ENCODE assay signal across 14 cellular contexts in the genomic region with DNA sequence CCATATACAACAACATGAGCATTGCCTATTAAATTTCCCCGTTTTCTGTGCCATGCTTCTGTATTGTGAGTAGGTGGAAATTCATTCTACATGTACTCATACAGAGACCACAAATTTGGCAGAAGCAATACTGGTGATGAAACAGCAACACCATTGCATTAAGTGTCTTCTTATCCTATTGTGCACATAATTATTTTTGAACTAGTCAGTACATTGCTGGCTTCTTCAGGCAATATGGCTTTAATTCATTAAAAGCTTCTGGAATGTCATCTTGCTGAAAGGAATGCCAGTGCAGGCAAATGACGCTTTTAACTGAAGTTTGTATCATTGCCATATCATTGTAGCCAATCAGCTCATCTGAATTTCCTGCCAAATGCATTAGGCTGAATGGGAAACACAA.
A peak's percentile ranks its signal among the peaks of the same experiment; 100 is the strongest.
DNase-seq lines count a peak whose midpoint lies in the region; ATAC-seq and TF ChIP-seq lines count a peak whose summit lies in the region.
"Had no signal": no experiment of that assay in that cellular context is flagged by ENCODE, and none has a peak within 500 bp of the region (broad histone marks: within the 10 kb centered on the region; RNA-seq: fewer than 3 reads in every experiment).

No MANE protein-coding gene starts in this region.

- TF ChIP-seq POLR2A in breast epithelium (IDR thresholded peaks at IDR 0.05), result no peak

- H3K36me3 Mint-ChIP-seq in MCF 10A (ENCODE audit: insufficient read depth, unreplicated experiment), result no peaks in the 10 kb centered on the region

- no peaks in the 10 kb centered on the region for H3K9me2 ChIP-seq in Karpas-422 (replicated peaks; ENCODE audit: insufficient read depth, low read length)

- H3K4me3 ChIP-seq in breast epithelium, result no peak overlapping the region
- no peak overlapping the region for H3K4me3 ChIP-seq in adipocyte (ENCODE audit: low read length)
- no peak overlapping the region for H3K4me3 ChIP-seq in fibroblast of pulmonary artery (replicated peaks; ENCODE audit: low read depth, low read length)
- no peak overlapping the region for H3K4me3 ChIP-seq in psoas muscle
- H3K4me3 ChIP-seq in Karpas-422 (ENCODE audit: low read length), result no peak overlapping the region
- H3K4me3 ChIP-seq: A549, left ventricle myocardium inferior had no signal

- CTCF ChIA-PET in MCF 10A (lab: Yijun Ruan, JAX), result no interaction called here

- H3K4me1 Mint-ChIP-seq in MCF 10A (ENCODE audit: insufficient read depth, unreplicated experiment), result peaks cover 17% of the 10 kb centered on the region

- no peaks in the 10 kb centered on the region for H3K36me3 ChIP-seq in breast epithelium
- no peaks in the 10 kb centered on the region for H3K36me3 ChIP-seq in adipocyte (ENCODE audit: control insufficient read depth, insufficient read depth, low read length, severe bottlenecking)
- H3K36me3 ChIP-seq in psoas muscle (ENCODE audit: insufficient read depth in 1 of 2, low read depth in 1 of 2), result no peaks in the 10 kb centered on the region
- peaks cover 6% of the 10 kb centered on the region; the same call in 1 of the 2 replicates for H3K36me3 ChIP-seq in Karpas-422 (ENCODE audit: insufficient read depth, low read length)
- H3K36me3 ChIP-seq: left ventricle myocardium inferior had no signal

- H3K9me3 ChIP-seq in breast epithelium (no peaks in the 10 kb centered on the region), adipocyte (ENCODE audit: control insufficient read depth, low read length) (no peaks in the 10 kb centered on the region), psoas muscle (peaks cover under 1% of the 10 kb centered on the region), Karpas-422 (ENCODE audit: low read length) (no peaks in the 10 kb centered on the region)
- H3K9me3 ChIP-seq: A549, Caco-2 had no signal

- H3K9me3 Mint-ChIP-seq in MCF 10A (ENCODE audit: unreplicated experiment), result no peaks in the 10 kb centered on the region

- 58 to 66% (median 63%) methylated on average over 2 of the region's 2 CpGs for WGBS in psoas muscle, 3 donors

- H2AFZ ChIP-seq in Karpas-422 (ENCODE audit: low read length), result no peak overlapping the region

- no peaks in the 10 kb centered on the region for H3K27me3 Mint-ChIP-seq in MCF 10A (ENCODE audit: insufficient read depth, unreplicated experiment)
- H3K27me3 Mint-ChIP-seq: activated naive CD8-positive, alpha-beta T cell had no signal

- H3K27ac ChIP-seq in breast epithelium (no peak overlapping the region), psoas muscle (no peak overlapping the region), Karpas-422 (ENCODE audit: low read length) (no peak overlapping the region)
- H3K27ac ChIP-seq: A549, left ventricle myocardium inferior had no signal

- no peak for TF ChIP-seq CTCF in MCF 10A (IDR thresholded peaks at IDR 0.05; ENCODE audit: unreplicated experiment)
- TF ChIP-seq CTCF in breast epithelium (IDR thresholded peaks at IDR 0.05), result no peak
- TF ChIP-seq CTCF in fibroblast of pulmonary artery (IDR thresholded peaks at IDR 0.05; ENCODE audit: low read length, missing control alignments), result no peak
- TF ChIP-seq CTCF in psoas muscle (IDR thresholded peaks at IDR 0.05), result no peak

- H3K4me1 ChIP-seq in breast epithelium, result no peaks in the 10 kb centered on the region
- peaks cover 21% of the 10 kb centered on the region for H3K4me1 ChIP-seq in adipocyte (ENCODE audit: control insufficient read depth, insufficient read depth, low read length)
- H3K4me1 ChIP-seq in psoas muscle, result no peaks in the 10 kb centered on the region
- peaks cover 57% of the 10 kb centered on the region for H3K4me1 ChIP-seq in Karpas-422 (ENCODE audit: low read length)
- H3K4me1 ChIP-seq: Caco-2, left ventricle myocardium inferior had no signal

- POLR2A ChIA-PET in MCF 10A (lab: Yijun Ruan, JAX), result interaction anchor here (0.8 to 3.7 kb wide), 4 partner anchors 10 to 190 kb away, joined by 3 to 20 read pairs (median 4); a partner anchor contains a TSS

- H3K4me3 Mint-ChIP-seq in MCF 10A (ENCODE audit: unreplicated experiment), result no peak overlapping the region
- H3K4me3 Mint-ChIP-seq: activated naive CD8-positive, alpha-beta T cell had no signal

- H3K79me2 ChIP-seq in Karpas-422 (ENCODE audit: low read length), result peaks cover 98% of the 10 kb centered on the region

- no peak overlapping the region for H3K4me2 ChIP-seq in Karpas-422 (ENCODE audit: low read depth, low read length, poor library complexity, severe bottlenecking)
- H3K4me2 ChIP-seq: A549 had no signal

- intact Hi-C loops in MCF 10A (cut with micrococcal nuclease) (no loop called here), breast epithelium (cut with DNase I; ENCODE audit: low total_unique reads) (no loop called here), psoas muscle (cut with DNase I) (no loop called here)

- BruUV-seq in MCF 10A (replicated peaks; lab: Mats Ljungman, UMichigan), result no TSS peak

- DNase-seq in MCF 10A (ENCODE audit: unreplicated experiment) (peak; percentile 81), breast epithelium (ENCODE audit: low spot score in 2 of 2) (no peak), adipocyte (ENCODE audit: low read depth) (peak; percentile 89), fibroblast of pulmonary artery (ENCODE audit: low read depth) (peak; percentile 68), NCI-H1092 (lab: John Stamatoyannopoulos, UW) (no peak), psoas muscle (no peak), Karpas-422 (no peak), NCI-H1436 (lab: John Stamatoyannopoulos, UW) (no peak)
- DNase-seq: activated CD4-positive, alpha-beta T cell treated with anti-CD3 and anti-CD28 coated beads for 4 hours; activated T-cell treated with anti-CD3 and anti-CD28 coated beads for 4 hours; Caco-2; left ventricle myocardium inferior had no signal

- peaks cover 24% of the 10 kb centered on the region for H4K20me1 ChIP-seq in Karpas-422 (ENCODE audit: insufficient read depth, low read depth, low read length)

- H3K9ac ChIP-seq in adipocyte (ENCODE audit: low read length), result no peak overlapping the region
- no peak overlapping the region for H3K9ac ChIP-seq in Karpas-422 (ENCODE audit: low read length)

- ATAC-seq in psoas muscle, result no peak
- ATAC-seq: A549 had no signal

- H3K27me3 ChIP-seq in breast epithelium (no peaks in the 10 kb centered on the region), adipocyte (replicated peaks; ENCODE audit: control insufficient read depth, insufficient read depth, low read length) (no peaks in the 10 kb centered on the region), psoas muscle (ENCODE audit: insufficient read depth in 3 of 3, low read length in 2 of 3) (no peaks in the 10 kb centered on the region), Karpas-422 (ENCODE audit: low read length) (no peaks in the 10 kb centered on the region)

- no peak overlapping the region for H3K27ac Mint-ChIP-seq in MCF 10A (ENCODE audit: low read depth, unreplicated experiment)
- H3K27ac Mint-ChIP-seq: activated naive CD8-positive, alpha-beta T cell had no signal

Comparison
In these comparisons a context has a peak if more than half of its experiments do, and no peak if none do; other contexts are left out.
1. DNase-seq: peak in MCF 10A (single experiment), adipocyte (single experiment) and fibroblast of pulmonary artery (single experiment); none in breast epithelium (0 of 2), NCI-H1092 (single experiment), psoas muscle (0 of 2), Karpas-422 (single experiment) and NCI-H1436 (single experiment).